Comparison of ENCODE assay signal across 1 cellular context in the genomic region with DNA sequence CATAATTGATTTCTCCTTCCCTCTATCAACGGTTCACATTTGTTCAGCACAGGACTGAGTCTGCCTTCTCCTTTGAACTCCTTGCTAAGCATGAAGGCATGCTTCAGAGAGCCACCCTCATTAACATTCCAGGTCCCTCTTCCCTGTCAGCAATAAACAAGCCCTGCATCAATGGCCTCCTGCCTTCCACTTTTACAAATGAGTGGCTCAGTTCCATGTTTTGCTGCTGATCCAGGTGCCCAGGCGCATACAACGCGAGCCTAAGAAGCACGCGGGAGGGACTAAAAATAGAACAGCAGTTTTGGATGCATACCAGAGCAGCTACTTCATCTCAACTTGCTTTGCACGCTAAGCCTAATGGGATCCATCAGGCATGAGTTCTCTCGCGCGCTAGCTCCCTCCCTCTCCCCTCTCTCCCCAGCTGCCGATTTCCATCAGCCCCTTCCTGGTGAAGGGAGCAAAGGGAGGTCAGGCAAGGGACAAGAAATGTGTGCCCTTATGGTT.
A peak's percentile ranks its signal among the peaks of the same experiment; 100 is the strongest.
TF ChIP-seq lines count a peak whose summit lies in the region.

No MANE protein-coding gene starts in this region.

TF ChIP-seq in SK-N-SH, 30 proteins besides CTCF, POLR2A, EP300 and RAD21 (continued from another document):
- TF ChIP-seq CHD2 (IDR thresholded peaks at IDR 0.05; ENCODE audit: low read length, partially characterized antibody): peak; percentile 23
- peak; percentile 54; the same call in 1 of the 2 replicates for TF ChIP-seq SIN3A (IDR thresholded peaks at IDR 0.05; ENCODE audit: borderline replicate concordance, low read depth, low read length)
- peak; percentile 64 for TF ChIP-seq NFIC (IDR thresholded peaks at IDR 0.05; ENCODE audit: borderline replicate concordance)
- peak; percentile 58; the same call in 1 of the 2 replicates for TF ChIP-seq JUND (IDR thresholded peaks at IDR 0.05)
- TF ChIP-seq FOXM1 (IDR thresholded peaks at IDR 0.05; ENCODE audit: low read depth): no peak
- TF ChIP-seq SMC3 (IDR thresholded peaks at IDR 0.05; ENCODE audit: low read depth, low read length): peak; percentile 0; the same call in 1 of the 2 replicates
